Comparison of ENCODE assay signal across 27 cellular contexts in genomic region chr3:18667552-18667951, GRCh38.
"Had no signal": no experiment of that assay in that cellular context is flagged by ENCODE, and none has a peak within 500 bp of the region (broad histone marks: within the 10 kb centered on the region; RNA-seq: fewer than 3 reads in every experiment).

No MANE protein-coding gene starts in this region.

- H3K36me3 ChIP-seq: neural progenitor cell, ovary, right lobe of liver, sigmoid colon, stomach, thoracic aorta, thyroid gland, tibial nerve, upper lobe of left lung, vagina had no signal

- H3K36me3 Mint-ChIP-seq: neural progenitor cell; stimulated activated effector memory CD8-positive, alpha-beta T cell treated with anti-CD3 and anti-CD28 coated beads, Interleukin-12 subunit alpha, Interleukin-12 subunit beta, amount 100 ng/mL, for 72 hours; stimulated activated naive B cell treated with anti-CD40 and anti-IgM and Interleukin-4, amounts not matched to agents 10 μg/mL and 1 μg/mL and 100 μg/mL, for 72 hours had no signal

- H3K4me1 Mint-ChIP-seq: nephron, neural progenitor cell had no signal

- H3K27ac ChIP-seq: neural progenitor cell, ovary, parathyroid adenoma, psoas muscle, right lobe of liver, sigmoid colon, stomach, thoracic aorta, thyroid gland, tibial nerve, upper lobe of left lung, vagina had no signal

- H3K27ac Mint-ChIP-seq: nephron; neural progenitor cell; progenitor cell of endocrine pancreas; stimulated activated naive B cell treated with anti-CD40 and anti-IgM and Interleukin-4, amounts not matched to agents 10 μg/mL and 1 μg/mL and 100 μg/mL, for 72 hours had no signal

- H3K79me2 ChIP-seq: parathyroid adenoma had no signal

- H3K4me1 ChIP-seq: neural progenitor cell, parathyroid adenoma, psoas muscle, right lobe of liver, sigmoid colon, stomach, thyroid gland, tibial nerve, upper lobe of left lung, vagina had no signal

- H3K27me3 Mint-ChIP-seq: progenitor cell of endocrine pancreas; stimulated activated naive B cell treated with anti-CD40 and anti-IgM and Interleukin-4, amounts not matched to agents 10 μg/mL and 1 μg/mL and 100 μg/mL, for 72 hours; stimulated activated naive CD8-positive, alpha-beta T cell treated with anti-CD3 and anti-CD28 coated beads, Interleukin-15, Interleukin-2, amounts not matched to agents 100 ng/mL and 50 ng/mL, for 24 hours had no signal

- H3K9ac ChIP-seq: neural progenitor cell, parathyroid adenoma had no signal

- ATAC-seq: psoas muscle; right cardiac atrium; right lobe of liver; stimulated activated effector memory CD8-positive, alpha-beta T cell treated with anti-CD3 and anti-CD28 coated beads, Interleukin-12 subunit alpha, Interleukin-12 subunit beta, amount 100 ng/mL, for 72 hours; stimulated activated naive B cell treated with anti-CD40 and anti-IgM and Interleukin-4, amounts not matched to agents 10 μg/mL and 1 μg/mL and 100 μg/mL, for 72 hours had no signal

- H3K4me2 ChIP-seq: neural progenitor cell had no signal

- H3K4me3 ChIP-seq: neural progenitor cell, ovary, psoas muscle, right lobe of liver, sigmoid colon, stomach, thoracic aorta, thyroid gland, tibial nerve, upper lobe of left lung, vagina had no signal

- H3K27me3 ChIP-seq: neural progenitor cell, ovary, right lobe of liver, sigmoid colon, stomach, thyroid gland, tibial nerve, upper lobe of left lung, vagina had no signal

- DNase-seq: occipital lobe; ovary; posterior cingulate gyrus; psoas muscle; right cardiac atrium; right lobe of liver; sigmoid colon; small intestine; stimulated activated CD4-positive, alpha-beta T cell treated with anti-CD3 and anti-CD28 coated beads, Interleukin-15, amount 100 ng/mL, for 24 hours; stimulated activated CD4-positive, alpha-beta T cell treated with anti-CD3 and anti-CD28 coated beads, Interleukin-2, amount 100 ng/mL, for 24 hours; stimulated activated CD4-positive, alpha-beta T cell treated with anti-CD3 and anti-CD28 coated beads, Interleukin-2, amount 100 ng/mL, for 48 hours; stimulated activated CD4-positive, alpha-beta T cell treated with anti-CD3 and anti-CD28 coated beads, Interleukin-4, amount 100 ng/mL, for 24 hours; stimulated activated naive B cell treated with anti-CD40 and anti-IgM and Interleukin-4, amounts not matched to agents 10 μg/mL and 1 μg/mL and 100 μg/mL, for 72 hours; stimulated activated naive CD4-positive, alpha-beta T cell treated with Interleukin-2 at 50 U/mL for 16 hours; stomach; thyroid gland; trophoblast cell; upper lobe of left lung had no signal

- H3K9me3 Mint-ChIP-seq: neural progenitor cell; stimulated activated naive CD8-positive, alpha-beta T cell treated with anti-CD3 and anti-CD28 coated beads, Interleukin-15, Interleukin-2, amounts not matched to agents 100 ng/mL and 50 ng/mL, for 24 hours had no signal

- H3K4me3 Mint-ChIP-seq: nephron; neural progenitor cell; stimulated activated effector memory CD8-positive, alpha-beta T cell treated with anti-CD3 and anti-CD28 coated beads, Interleukin-12 subunit alpha, Interleukin-12 subunit beta, amount 100 ng/mL, for 72 hours; stimulated activated naive B cell treated with anti-CD40 and anti-IgM and Interleukin-4, amounts not matched to agents 10 μg/mL and 1 μg/mL and 100 μg/mL, for 72 hours; stimulated activated naive CD8-positive, alpha-beta T cell treated with anti-CD3 and anti-CD28 coated beads, Interleukin-15, Interleukin-2, amounts not matched to agents 100 ng/mL and 50 ng/mL, for 24 hours had no signal
